Comparison of ENCODE assay signal across 1 cellular context in genomic region chr13:40231311-40231710, GRCh38.
TF ChIP-seq lines count a peak whose summit lies in the region.

No MANE protein-coding gene starts in this region.

TF ChIP-seq in WTC11, 78 proteins besides CTCF, POLR2A, EP300 and RAD21 (continued from another document):
- no peak for TF ChIP-seq PREB (CRISPR knock-in tag; IDR thresholded peaks at IDR 0.05; ENCODE audit: borderline replicate concordance)
- TF ChIP-seq JAZF1 (CRISPR knock-in tag; IDR thresholded peaks at IDR 0.05) = no peak
- TF ChIP-seq ETV6 (CRISPR knock-in tag; IDR thresholded peaks at IDR 0.05) = no peak
- TF ChIP-seq CREB1 (CRISPR knock-in tag; IDR thresholded peaks at IDR 0.05) = no peak
- TF ChIP-seq GRHL2 (CRISPR knock-in tag; IDR thresholded peaks at IDR 0.05; ENCODE audit: insufficient replicate concordance, severe bottlenecking) = no peak
- TF ChIP-seq JUN (CRISPR knock-in tag; IDR thresholded peaks at IDR 0.05) = no peak
- TF ChIP-seq NR3C1 (CRISPR knock-in tag; conservative IDR thresholded peaks at IDR 0.05; ENCODE audit: low read depth) = no peak
- TF ChIP-seq ZSCAN18 (CRISPR knock-in tag; IDR thresholded peaks at IDR 0.05) = no peak
- no peak for TF ChIP-seq ZNF281 (CRISPR knock-in tag; IDR thresholded peaks at IDR 0.05)
- no peak for TF ChIP-seq NFYB (CRISPR knock-in tag; conservative IDR thresholded peaks at IDR 0.05; ENCODE audit: low read depth)
- no peak for TF ChIP-seq ZNF416 (CRISPR knock-in tag; IDR thresholded peaks at IDR 0.05)
TF ChIP-seq in WTC11: peak in this region for 0.
